Comparison of ENCODE assay signal across 2 cellular contexts in genomic region chr4:168716411-168717129, GRCh38.
TF ChIP-seq lines count a peak whose summit lies in the region.

No MANE protein-coding gene starts in this region.

TF ChIP-seq in liver, 16 proteins besides CTCF, POLR2A, EP300 and RAD21 (continued from another document):
- no peak for TF ChIP-seq MAX (IDR thresholded peaks at IDR 0.05)
- peak; percentile 76 for TF ChIP-seq NR2F2 (IDR thresholded peaks at IDR 0.05)
- TF ChIP-seq SP1 (IDR thresholded peaks at IDR 0.05) = peak; percentile 76
- no peak for TF ChIP-seq ZBTB33 (IDR thresholded peaks at IDR 0.05)
- TF ChIP-seq RXRA (IDR thresholded peaks at IDR 0.05) = peak in 1 of 2 donors; percentile 10
- no peak for TF ChIP-seq FOXA2 (IDR thresholded peaks at IDR 0.05)

TF ChIP-seq in HepG2, 621 proteins besides CTCF, POLR2A, EP300 and RAD21 (continued from another document):
- TF ChIP-seq E2F2 (CRISPR knock-in tag; IDR thresholded peaks at IDR 0.05; ENCODE audit: borderline replicate concordance) (no peak), ATM (IDR thresholded peaks at IDR 0.05; ENCODE audit: borderline replicate concordance) (no peak), PAF1 (CRISPR knock-in tag; IDR thresholded peaks at IDR 0.05) (no peak)
